8 cellular contexts compared by ENCODE assay signal in the genomic region with DNA sequence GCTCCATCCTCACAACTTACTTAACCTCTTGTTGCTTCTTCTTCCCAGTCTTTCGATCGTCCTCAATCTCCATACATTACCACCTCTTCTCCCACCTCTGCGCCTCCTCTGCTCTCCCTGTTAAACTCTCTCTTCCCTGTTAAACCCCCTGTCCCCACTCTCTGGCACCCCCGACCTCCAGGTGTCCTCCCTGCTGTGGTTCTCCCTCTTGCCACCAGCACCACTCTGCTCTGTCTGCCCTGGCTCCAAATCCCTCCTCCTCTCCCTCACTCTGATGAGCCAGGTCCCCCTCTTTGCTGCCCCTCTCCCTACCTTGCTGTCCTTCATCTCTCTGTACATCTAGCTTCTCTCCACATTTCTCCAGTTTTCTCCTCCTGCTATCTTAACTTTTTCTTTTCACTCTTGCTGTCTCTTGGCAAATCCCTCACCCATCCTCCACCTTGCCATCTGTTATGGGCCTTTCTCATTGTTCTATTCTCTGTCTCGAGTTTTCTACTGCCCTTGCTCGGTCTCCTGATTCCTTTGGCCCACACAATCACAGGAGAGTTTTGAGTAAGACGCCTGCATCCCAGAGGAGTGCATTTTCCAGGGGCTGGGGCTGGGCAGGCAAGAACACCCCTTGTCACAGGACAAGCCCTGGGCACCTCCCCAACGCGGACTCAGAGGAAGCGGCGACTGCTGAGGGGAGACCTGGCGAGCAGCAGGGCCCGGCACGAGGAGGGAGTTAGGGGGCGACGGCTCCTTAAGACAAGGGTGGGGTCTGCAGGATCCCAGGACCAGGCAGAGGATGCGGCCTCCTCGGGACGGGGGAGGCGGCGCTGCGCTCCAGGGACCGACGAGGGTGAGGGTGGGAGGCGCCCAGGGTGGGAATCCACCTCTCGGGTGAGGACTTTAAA. TPM values are rescaled to one million over a fixed set of nuclear protein-coding genes. Genes with fewer than 3 reads are reported as not detected.
DNase-seq lines count a peak whose midpoint lies in the region; ATAC-seq and TF ChIP-seq lines count a peak whose summit lies in the region.

No MANE protein-coding gene starts in this region.

- H3K36me3 Mint-ChIP-seq in CD4-positive, alpha-beta T cell (ENCODE audit: low read depth) = peaks cover 37% of the 10 kb centered on the region

- peak overlapping the region; percentile 79 for H3K14ac ChIP-seq in neuronal stem cell (ENCODE audit: low read length)

- no peaks in the 10 kb centered on the region for H3K27me3 Mint-ChIP-seq in CD4-positive, alpha-beta T cell

- H2AK5ac ChIP-seq in neuronal stem cell (ENCODE audit: low read depth, low read length) = no peak overlapping the region

- H3K4me1 ChIP-seq in neuronal stem cell (ENCODE audit: control insufficient read depth in 2 of 2, insufficient read depth in 1 of 2, low read depth in 1 of 2, low read length in 2 of 2) = peaks cover 0 to 7% of the 10 kb centered on the region in 2 donors

- H3K4me3 Mint-ChIP-seq in CD4-positive, alpha-beta T cell = peak overlapping the region; percentile 40

- no peaks in the 10 kb centered on the region for H3K9me3 Mint-ChIP-seq in CD4-positive, alpha-beta T cell

- H2BK15ac ChIP-seq in neuronal stem cell (ENCODE audit: low read length) = peak overlapping the region; percentile 87

- peak overlapping the region; percentile 27 for H3K23ac ChIP-seq in neuronal stem cell (ENCODE audit: low read depth, low read length, poor library complexity)

- H3K27ac Mint-ChIP-seq in CD4-positive, alpha-beta T cell = no peak overlapping the region

- no peaks in the 10 kb centered on the region for H3K79me1 ChIP-seq in neuronal stem cell (ENCODE audit: low read depth, low read length)

- H3K4me3 ChIP-seq in neuronal stem cell (ENCODE audit: low read length in 2 of 2) = peak overlapping the region; percentile 26 to 77

- no peak overlapping the region for H3K4ac ChIP-seq in neuronal stem cell (ENCODE audit: low read length)

- peaks cover 20% of the 10 kb centered on the region for H3K4me1 Mint-ChIP-seq in CD4-positive, alpha-beta T cell (ENCODE audit: low read depth)

- peak overlapping the region; percentile 76 for H3K4me2 ChIP-seq in neuronal stem cell (ENCODE audit: insufficient read depth, low read length, poor library complexity, severe bottlenecking)

- peak overlapping the region; percentile 68 for H2AFZ ChIP-seq in neuronal stem cell (ENCODE audit: low read length)

- H4K91ac ChIP-seq in neuronal stem cell (ENCODE audit: low read depth, low read length, poor library complexity) = no peak overlapping the region

- H3K27ac ChIP-seq in CD4-positive, alpha-beta T cell (ENCODE audit: low read depth, low read length) = no peak overlapping the region
- H3K27ac ChIP-seq in VCaP (peak overlapping the region; percentile 78), neuronal stem cell (replicated peaks; ENCODE audit: low read length) (no peak overlapping the region)

- no peaks in the 10 kb centered on the region for H3K9me3 ChIP-seq in CD4-positive, alpha-beta T cell (ENCODE audit: control insufficient read depth, low read length)
- H3K9me3 ChIP-seq in neuronal stem cell (replicated peaks in 1 of 2; ENCODE audit: control insufficient read depth in 2 of 2, insufficient read depth in 1 of 2, low read depth in 1 of 2, low read length in 2 of 2) = peaks cover 0 to 15% of the 10 kb centered on the region in 2 donors

- H3K9ac ChIP-seq in neuronal stem cell (ENCODE audit: low read depth, low read length, poor library complexity) = peak overlapping the region; percentile 86

- POLR2A ChIA-PET in CD4-positive, alpha-beta T cell (lab: Charles Lee) = no interaction called here

- H3K18ac ChIP-seq in neuronal stem cell (ENCODE audit: low read length) = peak overlapping the region; percentile 74

- no peak overlapping the region for H2BK5ac ChIP-seq in neuronal stem cell (ENCODE audit: low read length)

- ATAC-seq in CD4-positive, alpha-beta T cell (ENCODE audit: poor library complexity) = no peak
- ATAC-seq in HG03354 (IDR thresholded peaks at IDR 0.05; ENCODE audit: poor library complexity, severe bottlenecking, unreplicated experiment) = no peak

- H4K8ac ChIP-seq in neuronal stem cell (ENCODE audit: low read depth, low read length) = no peak overlapping the region

- intact Hi-C loops in CD4-positive, alpha-beta T cell (cut with DNase I, micrococcal nuclease) = loop anchor here in 1 of 2 experiments (2.0 to 5.0 kb wide), 3 partner anchors 30 to 205 kb away; partner anchors contain the start of genes ZNF320 and ZNF816

- peak overlapping the region; percentile 75 for H2BK12ac ChIP-seq in neuronal stem cell (ENCODE audit: low read length)

- CTCF ChIA-PET in CD4-positive, alpha-beta T cell (lab: Charles Lee) = interaction anchor here (0.7 to 2.4 kb wide), 4 partner anchors 103 to 1308 kb away, joined by 3 to 6 read pairs (median 4); no protein-coding TSS in a partner anchor

- peaks cover under 1 to 5% of the 10 kb centered on the region in 2 donors for H3K36me3 ChIP-seq in neuronal stem cell (replicated peaks in 1 of 2; ENCODE audit: control insufficient read depth in 2 of 2, insufficient read depth in 2 of 2, low read length in 2 of 2)

- H3K27me3 ChIP-seq in CD4-positive, alpha-beta T cell (ENCODE audit: control insufficient read depth, insufficient read depth, low read length) = no peaks in the 10 kb centered on the region
- H3K27me3 ChIP-seq in neuronal stem cell (ENCODE audit: control insufficient read depth in 3 of 3, insufficient read depth in 3 of 3, low read depth in 1 of 3, low read length in 3 of 3) = peaks cover 0 to 2% (median 0%) of the 10 kb centered on the region in 3 experiments

- 100% methylated on average over 3 of the region's 26 CpGs; no CpG with 5 or more reads in 1 of the 2 donors for WGBS in neuronal stem cell (ENCODE audit: extremely low coverage in 2 of 2, insufficient read length in 2 of 2, insufficient replicate concordance in 1 of 2), 2 donors

- no peak overlapping the region for H2BK120ac ChIP-seq in neuronal stem cell (ENCODE audit: low read depth, low read length)

- DNase-seq in CD4-positive, alpha-beta T cell = no peak
- DNase-seq in fibroblast of peridontal ligament (ENCODE audit: extremely low read depth) (peak; percentile 20), neuronal stem cell (ENCODE audit: low spot score) (no peak), NCI-H226 (no peak), SW 1271 (lab: John Stamatoyannopoulos, UW) (no peak), SHP77 (lab: John Stamatoyannopoulos, UW) (no peak)

- no peak for TF ChIP-seq CTCF in CD4-positive, alpha-beta T cell (IDR thresholded peaks at IDR 0.05)
- TF ChIP-seq CTCF in VCaP (conservative IDR thresholded peaks at IDR 0.05) = no peak

RNA-seq across cellular contexts. Expression of gene ERVV-1, which starts 21.4 kb away (rescaled TPM):
- total RNA-seq in CD4-positive, alpha-beta T cell = not detected
- not detected for polyA plus RNA-seq in neuronal stem cell (2013, experiment 1 of 2)
- polyA plus RNA-seq in neuronal stem cell (2013, experiment 2 of 2) = not detected

RNA-seq across cellular contexts. Expression of gene ZNF816, which starts 29.7 kb away (rescaled TPM):
- total RNA-seq in CD4-positive, alpha-beta T cell = 1 to 10 TPM; 3.6 to 5.5 TPM
- polyA plus RNA-seq in neuronal stem cell (2013, experiment 1 of 2) = 9.4 TPM
- polyA plus RNA-seq in neuronal stem cell (2013, experiment 2 of 2) = 9.5 TPM

RNA-seq across cellular contexts. Expression of gene ERVV-2, which starts 52.2 kb away (rescaled TPM):
- not detected for total RNA-seq in CD4-positive, alpha-beta T cell
- 0.03 TPM for polyA plus RNA-seq in neuronal stem cell (2013, experiment 1 of 2)
- not detected for polyA plus RNA-seq in neuronal stem cell (2013, experiment 2 of 2)
